8 cellular contexts compared by ENCODE assay signal in the genomic region with DNA sequence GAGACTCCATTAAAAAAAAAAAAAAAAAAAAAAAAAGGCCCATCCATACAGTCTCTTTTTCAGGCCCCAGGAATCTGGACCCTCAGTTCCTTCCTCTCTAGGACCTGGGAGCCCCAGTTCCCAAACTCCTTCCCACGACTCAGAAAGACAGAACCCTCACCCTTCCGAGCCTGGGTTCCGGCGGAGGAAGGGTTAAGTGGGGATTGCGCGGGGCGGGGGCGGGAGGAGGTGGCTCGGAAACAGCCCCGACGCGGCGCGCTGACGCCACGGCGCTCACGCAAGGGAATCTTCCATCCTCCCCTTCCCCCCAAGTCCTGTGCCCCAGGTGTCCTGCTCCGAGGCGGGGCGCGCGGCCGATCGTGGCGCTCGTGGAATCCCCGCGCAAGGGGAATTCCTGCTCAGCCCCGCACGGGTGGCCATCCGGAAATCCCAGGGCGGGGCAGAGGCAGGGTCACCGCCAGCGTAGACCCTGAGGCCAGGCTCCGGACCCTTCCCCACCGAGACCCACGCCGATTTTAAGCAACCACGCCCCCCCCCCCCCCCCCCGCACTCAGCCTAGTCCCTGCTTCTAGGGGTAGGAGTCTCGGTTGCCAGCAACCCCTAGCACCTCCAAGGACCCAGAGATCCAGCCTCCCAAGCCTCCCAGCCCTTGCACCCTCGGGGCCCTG. TPM values are rescaled to one million over a fixed set of nuclear protein-coding genes. Genes with fewer than 3 reads are reported as not detected.
DNase-seq lines count a peak whose midpoint lies in the region; ATAC-seq and TF ChIP-seq lines count a peak whose summit lies in the region.

No MANE protein-coding gene starts in this region.

- H2AK5ac ChIP-seq in neuronal stem cell (ENCODE audit: low read depth, low read length), result peak overlapping the region; percentile 81

- peak; percentile 16 to 33 for TF ChIP-seq POLR2A in gastroesophageal sphincter (IDR thresholded peaks at IDR 0.05)

- no peak for TF ChIP-seq CTCF in gastroesophageal sphincter (IDR thresholded peaks at IDR 0.05)

- H3K9ac ChIP-seq in SK-N-MC (ENCODE audit: insufficient read length), result peak overlapping the region; percentile 89
- H3K9ac ChIP-seq in neuronal stem cell (ENCODE audit: low read depth, low read length, poor library complexity), result peak overlapping the region; percentile 91
- peak overlapping the region; percentile 73 to 95 (median 93) for H3K9ac ChIP-seq in subcutaneous abdominal adipose tissue (ENCODE audit: low read length in 5 of 5)

- H2BK15ac ChIP-seq in neuronal stem cell (ENCODE audit: low read length), result no peak overlapping the region

- H3K14ac ChIP-seq in neuronal stem cell (ENCODE audit: low read length), result no peak overlapping the region

- peak overlapping the region; percentile 84 for H3K4me3 Mint-ChIP-seq in activated naive CD4-positive, alpha-beta T cell treated with anti-CD3 and anti-CD28 coated beads, Interleukin-2, amount 10 ng/mL, durations not matched to agents 7 days and 5 days

- H3K4ac ChIP-seq in neuronal stem cell (ENCODE audit: low read length), result no peak overlapping the region

- H2BK12ac ChIP-seq in neuronal stem cell (ENCODE audit: low read length), result no peak overlapping the region

- no peak for TF ChIP-seq EP300 in gastroesophageal sphincter (IDR thresholded peaks at IDR 0.05)

- H3K23ac ChIP-seq in neuronal stem cell (ENCODE audit: low read depth, low read length, poor library complexity), result peak overlapping the region; percentile 85

- H3K4me2 ChIP-seq in neuronal stem cell (ENCODE audit: insufficient read depth, low read length, poor library complexity, severe bottlenecking), result peak overlapping the region; percentile 98

- H3K27ac ChIP-seq in SK-N-MC (no peak overlapping the region), gastroesophageal sphincter (peak overlapping the region; percentile 75 to 97 (median 92)), neuronal stem cell (replicated peaks; ENCODE audit: low read length) (peak overlapping the region; percentile 46), subcutaneous abdominal adipose tissue (ENCODE audit: low read depth, low read length) (peak overlapping the region; percentile 86)

- no peaks in the 10 kb centered on the region for H3K27me3 Mint-ChIP-seq in activated naive CD4-positive, alpha-beta T cell treated with anti-CD3 and anti-CD28 coated beads, Interleukin-2, amount 10 ng/mL, durations not matched to agents 7 days and 5 days

- H3K27me3 ChIP-seq in gastroesophageal sphincter, result no peaks in the 10 kb centered on the region
- H3K27me3 ChIP-seq in neuronal stem cell (ENCODE audit: control insufficient read depth in 3 of 3, insufficient read depth in 3 of 3, low read depth in 1 of 3, low read length in 3 of 3), result peaks cover 0 to 38% (median 12%) of the 10 kb centered on the region in 3 experiments
- no peaks in the 10 kb centered on the region for H3K27me3 ChIP-seq in subcutaneous abdominal adipose tissue (ENCODE audit: control insufficient read depth in 5 of 5, insufficient read depth in 4 of 5, low read length in 5 of 5)

- ATAC-seq in GM21717 (IDR thresholded peaks at IDR 0.05; ENCODE audit: unreplicated experiment) (peak; percentile 38), gastroesophageal sphincter (peak; percentile 84)

- no peak overlapping the region for H4K8ac ChIP-seq in neuronal stem cell (ENCODE audit: low read depth, low read length)

- H3K79me1 ChIP-seq in neuronal stem cell (ENCODE audit: low read depth, low read length), result peaks cover 9% of the 10 kb centered on the region

- H2BK120ac ChIP-seq in neuronal stem cell (ENCODE audit: low read depth, low read length), result peak overlapping the region; percentile 81

- H3K36me3 ChIP-seq in SK-N-MC (ENCODE audit: insufficient read depth, low read length) (peaks cover 5% of the 10 kb centered on the region; the same call in 1 of the 2 replicates), gastroesophageal sphincter (peaks cover 0 to 30% of the 10 kb centered on the region in 2 donors), neuronal stem cell (replicated peaks in 1 of 2; ENCODE audit: control insufficient read depth in 2 of 2, insufficient read depth in 2 of 2, low read length in 2 of 2) (peaks cover 15 to 25% of the 10 kb centered on the region in 2 donors), subcutaneous abdominal adipose tissue (ENCODE audit: control insufficient read depth in 5 of 5, insufficient read depth in 5 of 5, low read length in 5 of 5) (peaks cover 0 to 34% (median 23%) of the 10 kb centered on the region in 5 donors)

- peak overlapping the region; percentile 98 for H2AFZ ChIP-seq in neuronal stem cell (ENCODE audit: low read length)

- peaks cover 0 to 48% (median 20%) of the 10 kb centered on the region in 3 donors for H3K4me1 ChIP-seq in gastroesophageal sphincter
- H3K4me1 ChIP-seq in neuronal stem cell (ENCODE audit: control insufficient read depth in 2 of 2, insufficient read depth in 1 of 2, low read depth in 1 of 2, low read length in 2 of 2), result peaks cover 6 to 13% of the 10 kb centered on the region in 2 donors
- peaks cover 2 to 66% (median 44%) of the 10 kb centered on the region in 5 donors for H3K4me1 ChIP-seq in subcutaneous abdominal adipose tissue (ENCODE audit: control insufficient read depth in 5 of 5, insufficient read depth in 5 of 5, low read length in 5 of 5)

- H3K9me3 ChIP-seq in SK-N-MC (ENCODE audit: low read depth, low read length) (no peaks in the 10 kb centered on the region), gastroesophageal sphincter (no peaks in the 10 kb centered on the region), neuronal stem cell (replicated peaks in 1 of 2; ENCODE audit: control insufficient read depth in 2 of 2, insufficient read depth in 1 of 2, low read depth in 1 of 2, low read length in 2 of 2) (no peaks in the 10 kb centered on the region), subcutaneous abdominal adipose tissue (ENCODE audit: control insufficient read depth in 5 of 5, low read length in 5 of 5) (no peaks in the 10 kb centered on the region)

- H3K18ac ChIP-seq in neuronal stem cell (ENCODE audit: low read length), result peak overlapping the region; percentile 96

- CTCF ChIA-PET in activated naive CD4-positive, alpha-beta T cell treated with anti-CD3 and anti-CD28 coated beads, Interleukin-2, amount 10 ng/mL, durations not matched to agents 7 days and 5 days (lab: Charles Lee), result no interaction called here

- H3K4me3 ChIP-seq in SK-N-MC, result peak overlapping the region; percentile 90
- H3K4me3 ChIP-seq in gastroesophageal sphincter, result peak overlapping the region; percentile 66 to 76
- peak overlapping the region; percentile 93 to 97 for H3K4me3 ChIP-seq in neuronal stem cell (ENCODE audit: low read length in 2 of 2)
- peak overlapping the region; percentile 75 to 90 (median 80) for H3K4me3 ChIP-seq in subcutaneous abdominal adipose tissue (ENCODE audit: low read depth in 1 of 5, low read length in 5 of 5)

- H4K91ac ChIP-seq in neuronal stem cell (ENCODE audit: low read depth, low read length, poor library complexity), result no peak overlapping the region

- 0% methylated on average over 1 of the region's 43 CpGs; no CpG with 5 or more reads in 1 of the 2 donors for whole genome bisulfite sequencing in gastroesophageal sphincter (ENCODE audit: low coverage in 1 of 2), 2 donors
- WGBS in neuronal stem cell (ENCODE audit: extremely low coverage in 2 of 2, insufficient read length in 2 of 2, insufficient replicate concordance in 1 of 2), 2 donors, result no CpG with 5 or more reads among the region's 43 CpGs

- H3K4me1 Mint-ChIP-seq in activated naive CD4-positive, alpha-beta T cell treated with anti-CD3 and anti-CD28 coated beads, Interleukin-2, amount 10 ng/mL, durations not matched to agents 7 days and 5 days, result peaks cover 59% of the 10 kb centered on the region

- peak; percentile 90 for DNase-seq in DMS 273 (lab: John Stamatoyannopoulos, UW; ENCODE audit: unreplicated experiment)
- DNase-seq in M059J (ENCODE audit: low read depth), result peak; percentile 84
- no peak for DNase-seq in SK-N-MC (ENCODE audit: low read depth, low spot score)
- peak; percentile 92 for DNase-seq in activated naive CD4-positive, alpha-beta T cell treated with anti-CD3 and anti-CD28 coated beads, Interleukin-2, amount 10 ng/mL, durations not matched to agents 7 days and 5 days
- peak; percentile 58 for DNase-seq in neuronal stem cell (ENCODE audit: low spot score)

- peak overlapping the region; percentile 98 for H3K27ac Mint-ChIP-seq in activated naive CD4-positive, alpha-beta T cell treated with anti-CD3 and anti-CD28 coated beads, Interleukin-2, amount 10 ng/mL, durations not matched to agents 7 days and 5 days

- peak overlapping the region; percentile 98 for H2BK5ac ChIP-seq in neuronal stem cell (ENCODE audit: low read length)

- peaks cover 41% of the 10 kb centered on the region for H3K36me3 Mint-ChIP-seq in activated naive CD4-positive, alpha-beta T cell treated with anti-CD3 and anti-CD28 coated beads, Interleukin-2, amount 10 ng/mL, durations not matched to agents 7 days and 5 days

- H3K9me3 Mint-ChIP-seq in activated naive CD4-positive, alpha-beta T cell treated with anti-CD3 and anti-CD28 coated beads, Interleukin-2, amount 10 ng/mL, durations not matched to agents 7 days and 5 days, result no peaks in the 10 kb centered on the region

RNA-seq across cellular contexts. Expression of a gene that starts 0.7 kb away (rescaled TPM):
- total RNA-seq in M059J (2014; rRNA removed; shearing (Covaris generic)), result 0.91 and 6.1 TPM in 2 replicates
- total RNA-seq in gastroesophageal sphincter, result 1 to 10 TPM; 2.8 to 9.5 (median 5.7) TPM
- 4.8 TPM for polyA plus RNA-seq in neuronal stem cell (2013, experiment 1 of 2)
- 4.7 TPM for polyA plus RNA-seq in neuronal stem cell (2013, experiment 2 of 2)

RNA-seq across cellular contexts. Expression of a gene that starts 2.6 kb away (rescaled TPM):
- total RNA-seq in M059J (2014; rRNA removed; shearing (Covaris generic)), result not detected in 2 replicates
- total RNA-seq in gastroesophageal sphincter, result 1 to 10 TPM in 3 of 4 donors, not detected in 1; 1.8 to 3.1 (median 3.0) TPM
- polyA plus RNA-seq in neuronal stem cell (2013, experiment 1 of 2), result 0.32 TPM
- polyA plus RNA-seq in neuronal stem cell (2013, experiment 2 of 2), result 0.39 TPM

RNA-seq across cellular contexts. Expression of a gene that starts 8.4 kb away (rescaled TPM):
- not detected in 2 replicates for total RNA-seq in M059J (2014; rRNA removed; shearing (Covaris generic))
- total RNA-seq in gastroesophageal sphincter, result 100 to 1,000 TPM in 1 of 4 donors, 10 to 100 TPM in 2, 1 to 10 TPM in 1; 3.0 to 116 (median 45.3) TPM
- not detected for polyA plus RNA-seq in neuronal stem cell (2013, experiment 1 of 2)
- not detected for polyA plus RNA-seq in neuronal stem cell (2013, experiment 2 of 2)

RNA-seq across cellular contexts. Expression of a gene that starts 31.3 kb away (rescaled TPM):
- 42.4 and 51.5 TPM in 2 replicates for total RNA-seq in M059J (2014; rRNA removed; shearing (Covaris generic))
- total RNA-seq in gastroesophageal sphincter, result 10 to 100 TPM in 1 of 4 donors, 1 to 10 TPM in 3; 4.7 to 10.0 (median 8.8) TPM
- 299 TPM for polyA plus RNA-seq in neuronal stem cell (2013, experiment 1 of 2)
- 297 TPM for polyA plus RNA-seq in neuronal stem cell (2013, experiment 2 of 2)

RNA-seq across cellular contexts. Expression of a gene that starts 36.5 kb away (rescaled TPM):
- total RNA-seq in M059J (2014; rRNA removed; shearing (Covaris generic)), result 3.3 and 4.6 TPM in 2 replicates
- 10 to 100 TPM in 2 of 4 donors, 1 to 10 TPM in 2; 6.7 to 18.5 (median 9.1) TPM for total RNA-seq in gastroesophageal sphincter
- 21.3 TPM for polyA plus RNA-seq in neuronal stem cell (2013, experiment 1 of 2)
- 19.6 TPM for polyA plus RNA-seq in neuronal stem cell (2013, experiment 2 of 2)
